In the genomic region with DNA sequence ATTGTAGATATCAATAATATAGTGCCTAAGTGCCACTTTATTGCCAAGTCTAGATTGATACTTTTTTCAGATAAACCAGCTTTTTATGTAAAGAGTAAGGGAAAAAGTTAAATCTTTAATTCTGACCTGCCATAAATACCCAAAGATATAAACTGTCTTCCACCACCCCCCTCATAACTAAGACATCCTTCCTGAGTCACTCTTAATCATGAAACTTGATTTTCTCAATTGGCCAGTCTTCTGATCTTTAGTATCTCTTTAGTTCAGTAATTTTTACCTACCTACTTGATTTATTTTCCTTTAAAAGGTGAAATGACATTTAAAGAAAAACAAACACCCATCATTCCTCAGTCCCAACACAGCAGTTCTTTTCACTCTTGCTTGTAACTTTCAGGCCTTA, we compare ENCODE assay signal across 13 cellular contexts.
"Had no signal": no experiment of that assay in that cellular context is flagged by ENCODE, and none has a peak within 500 bp of the region (broad histone marks: within the 10 kb centered on the region; RNA-seq: fewer than 3 reads in every experiment).

No MANE protein-coding gene starts in this region.

- DNase-seq: activated B cell treated with CpG ODN at 0.5 μM for 24 hours; anterior cingulate cortex; effector memory CD4-positive, alpha-beta T cell; hippocampal formation; kidney glomerular epithelial cell; SK-N-SH; stimulated activated CD4-positive, alpha-beta T cell treated with anti-CD3 and anti-CD28 coated beads, Interleukin-4, amount 100 ng/mL, for 1 hour; stimulated activated CD8-positive, alpha-beta memory T cell treated with anti-CD3 and anti-CD28 coated beads, Interleukin-4, amount 100 ng/mL, for 48 hours; T-helper 1 cell; upper lobe of right lung had no signal

- H3K27me3 Mint-ChIP-seq: activated B cell treated with CpG ODN at 0.5 μM for 24 hours; activated naive CD8-positive, alpha-beta T cell; activated T-helper 17 cell treated with anti-CD3 and anti-CD28 coated beads, Interleukin-2, amount 50 U/mL, for 72 hours; stimulated activated naive CD8-positive, alpha-beta T cell treated with anti-CD3 and anti-CD28 coated beads, Interleukin-15, Interleukin-2, amounts not matched to agents 100 ng/mL and 50 ng/mL, for 24 hours had no signal

- ATAC-seq: activated T-helper 17 cell treated with anti-CD3 and anti-CD28 coated beads, Interleukin-2, amount 50 U/mL, for 72 hours; upper lobe of right lung had no signal

- H3K4me3 Mint-ChIP-seq: activated B cell treated with CpG ODN at 0.5 μM for 24 hours; activated naive CD8-positive, alpha-beta T cell; activated T-helper 17 cell treated with anti-CD3 and anti-CD28 coated beads, Interleukin-2, amount 50 U/mL, for 72 hours; stimulated activated naive CD8-positive, alpha-beta T cell treated with anti-CD3 and anti-CD28 coated beads, Interleukin-15, Interleukin-2, amounts not matched to agents 100 ng/mL and 50 ng/mL, for 24 hours had no signal

- H3K9me3 Mint-ChIP-seq: activated B cell treated with CpG ODN at 0.5 μM for 24 hours; activated T-helper 17 cell treated with anti-CD3 and anti-CD28 coated beads, Interleukin-2, amount 50 U/mL, for 72 hours had no signal

- H3K4me3 ChIP-seq: upper lobe of right lung had no signal

- H3K27ac Mint-ChIP-seq: activated B cell treated with CpG ODN at 0.5 μM for 24 hours; stimulated activated naive CD8-positive, alpha-beta T cell treated with anti-CD3 and anti-CD28 coated beads, Interleukin-15, Interleukin-2, amounts not matched to agents 100 ng/mL and 50 ng/mL, for 24 hours had no signal

- H3K4me1 Mint-ChIP-seq: activated B cell treated with CpG ODN at 0.5 μM for 24 hours; activated T-helper 17 cell treated with anti-CD3 and anti-CD28 coated beads, Interleukin-2, amount 50 U/mL, for 72 hours had no signal
